8 cellular contexts compared by ENCODE assay signal in genomic region chr4:110165382-110166285, GRCh38. TPM values are rescaled to one million over a fixed set of nuclear protein-coding genes. Genes with fewer than 3 reads are reported as not detected.
DNase-seq lines count a peak whose midpoint lies in the region; ATAC-seq, FAIRE-seq and TF ChIP-seq lines count a peak whose summit lies in the region.

No MANE protein-coding gene starts in this region.

- DNase-seq in A673 (ENCODE audit: low spot score) = peak; percentile 86
- DNase-seq in GM19239 (ENCODE audit: insufficient read length, low spot score) = no peak
- peak; percentile 82 for DNase-seq in LHCN-M2 (ENCODE audit: low read depth)
- peak; percentile 25 to 50 for DNase-seq in activated CD4-positive, alpha-beta T cell treated with anti-CD3 and anti-CD28 coated beads for 24 hours (ENCODE audit: low read depth in 2 of 2)
- peak; percentile 32 to 42 (median 40) for DNase-seq in effector memory CD8-positive, alpha-beta T cell
- peak; percentile 37 for DNase-seq in stimulated activated CD4-positive, alpha-beta T cell treated with anti-CD3 and anti-CD28 coated beads, Interleukin-12 subunit alpha, Interleukin-12 subunit beta, amount 100 ng/mL, for 4 hours
- no peak for DNase-seq in NCI-H1092 (lab: John Stamatoyannopoulos, UW)

- H3K36me3 ChIP-seq in A673 (ENCODE audit: insufficient read depth, low read length, poor library complexity, severe bottlenecking) = no peaks in the 10 kb centered on the region

- CTCF ChIA-PET in A673 (lab: Charles Lee) = no interaction called here

- peaks cover 19% of the 10 kb centered on the region in 2 donors for H3K4me1 Mint-ChIP-seq in effector memory CD8-positive, alpha-beta T cell (ENCODE audit: low read depth in 2 of 2)

- peaks cover 33% of the 10 kb centered on the region for H3K4me1 ChIP-seq in A673 (ENCODE audit: insufficient read depth, low read length, poor library complexity, severe bottlenecking)

- no peaks in the 10 kb centered on the region for H3K9me3 ChIP-seq in A673 (ENCODE audit: low read depth, low read length, poor library complexity, severe bottlenecking)

- intact Hi-C loops in A673 (cut with micrococcal nuclease; ENCODE audit: unreplicated experiment) = no loop called here

- no peak for TF ChIP-seq CTCF in A673 (conservative IDR thresholded peaks at IDR 0.05; ENCODE audit: low read depth, low read length)

- H3K36me3 Mint-ChIP-seq in effector memory CD8-positive, alpha-beta T cell (ENCODE audit: insufficient read depth) = no peaks in the 10 kb centered on the region

- peak; percentile 100 for ATAC-seq in effector memory CD8-positive, alpha-beta T cell (replicated peaks)
- ATAC-seq in GM19324 (IDR thresholded peaks at IDR 0.05; ENCODE audit: low FRiP score, unreplicated experiment) = no peak

- peak; percentile 4 for FAIRE-seq in GM19239 (lab: Jason Lieb, UNC)

- no peaks in the 10 kb centered on the region for H3K9me3 Mint-ChIP-seq in effector memory CD8-positive, alpha-beta T cell

- peak overlapping the region; percentile 49 to 91 for H3K27ac Mint-ChIP-seq in effector memory CD8-positive, alpha-beta T cell

- POLR2A ChIA-PET in A673 (lab: Charles Lee; ENCODE audit: low non-redundant PET) = interaction anchor here (0.5 kb wide), 1 partner anchor 83 kb away, joined by 3 read pairs; no protein-coding TSS in a partner anchor

- no peaks in the 10 kb centered on the region for H3K27me3 Mint-ChIP-seq in effector memory CD8-positive, alpha-beta T cell

- no peaks in the 10 kb centered on the region for H3K27me3 ChIP-seq in A673 (replicated peaks; ENCODE audit: insufficient read depth, low read depth, low read length, poor library complexity)

- H3K4me3 ChIP-seq in A673 (ENCODE audit: low read depth, low read length, poor library complexity, severe bottlenecking) = no peak overlapping the region

- peak overlapping the region; percentile 33 to 66 for H3K4me3 Mint-ChIP-seq in effector memory CD8-positive, alpha-beta T cell

- BruUV-seq in A673 (replicated peaks; lab: Mats Ljungman, UMichigan) = no TSS peak

- peak overlapping the region; percentile 69 for H3K27ac ChIP-seq in A673 (ENCODE audit: low read depth, low read length, poor library complexity, severe bottlenecking)

RNA-seq across cellular contexts. Expression of gene ELOVL6, which starts 32.8 kb away (rescaled TPM):
- total RNA-seq in A673 (2021) (50.0 and 55.3 TPM in 2 replicates), LHCN-M2 (2014; rRNA removed) (10.4 and 10.7 TPM in 2 replicates)
- polyA plus RNA-seq in LHCN-M2 (2012) = 14.8 TPM

Comparison
In these comparisons a context has a peak if more than half of its experiments do, and no peak if none do; other contexts are left out.
1. DNase-seq: peak in A673 (single experiment), LHCN-M2 (single experiment), activated CD4-positive, alpha-beta T cell treated with anti-CD3 and anti-CD28 coated beads for 24 hours (2 of 2), effector memory CD8-positive, alpha-beta T cell (3 of 3) and stimulated activated CD4-positive, alpha-beta T cell treated with anti-CD3 and anti-CD28 coated beads, Interleukin-12 subunit alpha, Interleukin-12 subunit beta, amount 100 ng/mL, for 4 hours (single experiment); none in GM19239 (single experiment) and NCI-H1092 (single experiment).